In genomic region chr12:34399631-34400422, GRCh38 we compare ENCODE assay signal across 14 cellular contexts.
DNase-seq lines count a peak whose midpoint lies in the region; ATAC-seq, FAIRE-seq and TF ChIP-seq lines count a peak whose summit lies in the region.
"Had no signal": no experiment of that assay in that cellular context is flagged by ENCODE, and none has a peak within 500 bp of the region (broad histone marks: within the 10 kb centered on the region; RNA-seq: fewer than 3 reads in every experiment).

No MANE protein-coding gene starts in this region.

- H3K4me3 ChIP-seq in right lobe of liver = no peak overlapping the region
- no peak overlapping the region for H3K4me3 ChIP-seq in HepG2 (replicated peaks in 1 of 3; ENCODE audit: insufficient read depth in 1 of 3, low read depth in 2 of 3, low read length in 3 of 3)
- no peak overlapping the region for H3K4me3 ChIP-seq in colonic mucosa
- H3K4me3 ChIP-seq in vagina = no peak overlapping the region
- H3K4me3 ChIP-seq: BLaER1 treated with 17β-estradiol and CSF1 and Interleukin-3, amounts not matched to agents 10 nM and 100 nM; SJSA1 had no signal

- H2AFZ ChIP-seq in HepG2 (ENCODE audit: low read length) = no peak overlapping the region

- H3K36me3 ChIP-seq in right lobe of liver (no peaks in the 10 kb centered on the region), HepG2 (replicated peaks in 1 of 2; ENCODE audit: control insufficient read depth in 1 of 2, insufficient read depth in 2 of 2, low read length in 2 of 2) (no peaks in the 10 kb centered on the region), colonic mucosa (no peaks in the 10 kb centered on the region), vagina (no peaks in the 10 kb centered on the region)
- H3K36me3 ChIP-seq: BLaER1 treated with 17β-estradiol and CSF1 and Interleukin-3, amounts not matched to agents 10 nM and 100 nM; SJSA1 had no signal

- no peaks in the 10 kb centered on the region for H4K20me1 ChIP-seq in HepG2 (ENCODE audit: insufficient read depth, low read length)

- no peaks in the 10 kb centered on the region for H3K79me2 ChIP-seq in HepG2 (ENCODE audit: insufficient read depth, low read length)

- in situ Hi-C loops in HepG2 (cut with HindIII; ENCODE audit: extremely low pct_ligation_motif_present, low pct_unique_long_range_greater_than_20kb) = loop anchor here (25.0 kb wide), 1 partner anchor 187 kb away; no protein-coding TSS in a partner anchor

- no TSS peak for BruUV-seq in HepG2 (replicated peaks; lab: Mats Ljungman, UMichigan)

- TF ChIP-seq CTCF in right lobe of liver (IDR thresholded peaks at IDR 0.05) (no peak), HepG2 (CRISPR knock-in tag; IDR thresholded peaks at IDR 0.05) (no peak), colonic mucosa (IDR thresholded peaks at IDR 0.05) (no peak), vagina (IDR thresholded peaks at IDR 0.05) (no peak)

- no peak for TF ChIP-seq POLR2A in right lobe of liver (IDR thresholded peaks at IDR 0.05)
- TF ChIP-seq POLR2A in HepG2 (IDR thresholded peaks at IDR 0.05; ENCODE audit: insufficient read depth in 1 of 2, low read depth in 2 of 2, low read length in 2 of 2) = no peak
- TF ChIP-seq POLR2A in vagina (IDR thresholded peaks at IDR 0.05) = no peak

- POLR2A ChIA-PET in HepG2 (lab: Yijun Ruan, JAX) = no interaction called here

- ATAC-seq in right lobe of liver (no peak), HepG2 (no peak)

- no peak for TF ChIP-seq RAD21 in HepG2 (CRISPR knock-in tag; IDR thresholded peaks at IDR 0.05)

- H3K9ac ChIP-seq in HepG2 (ENCODE audit: insufficient read depth, low read depth, low read length) = no peak overlapping the region
- no peak overlapping the region for H3K9ac ChIP-seq in colonic mucosa (ENCODE audit: low read depth in 2 of 2, low read length in 2 of 2)
- H3K9ac ChIP-seq: BLaER1 treated with 17β-estradiol and CSF1 and Interleukin-3, amounts not matched to agents 10 nM and 100 nM had no signal

- FAIRE-seq in HepG2 (lab: Jason Lieb, UNC) = no peak
- FAIRE-seq: G401.6 had no signal

- no peaks in the 10 kb centered on the region for H3K4me1 ChIP-seq in right lobe of liver
- no peaks in the 10 kb centered on the region for H3K4me1 ChIP-seq in HepG2 (ENCODE audit: insufficient read depth, low read length)
- H3K4me1 ChIP-seq in colonic mucosa = no peaks in the 10 kb centered on the region
- H3K4me1 ChIP-seq in vagina = no peaks in the 10 kb centered on the region
- H3K4me1 ChIP-seq: SJSA1 had no signal

- 65% methylated on average over 7 of the region's 23 CpGs for WGBS in right lobe of liver (ENCODE audit: insufficient coverage, low coverage, low lambda C conversion rate, missing lambda C conversion rate)
- WGBS in HepG2 (ENCODE audit: low lambda C conversion rate) = 13% methylated on average over 4 of the region's 23 CpGs

- CTCF ChIA-PET in HepG2 (lab: Yijun Ruan, JAX; ENCODE audit: low intra/inter-chr PET ratio, low total read pairs) = no interaction called here

- H3K9me3 ChIP-seq in right lobe of liver (no peaks in the 10 kb centered on the region), HepG2 (ENCODE audit: low read length) (peaks cover 26% of the 10 kb centered on the region), colonic mucosa (no peaks in the 10 kb centered on the region), vagina (peaks cover 5% of the 10 kb centered on the region)

- H3K4me2 ChIP-seq in HepG2 (ENCODE audit: low read depth, low read length) = no peak overlapping the region

- TF ChIP-seq EP300 in HepG2 (IDR thresholded peaks at IDR 0.05; ENCODE audit: low read depth in 2 of 2, low read length in 2 of 2) (no peak), HepG2 (CRISPR knock-in tag; IDR thresholded peaks at IDR 0.05; ENCODE audit: borderline replicate concordance) (no peak)

- H3K27me3 ChIP-seq in right lobe of liver (no peaks in the 10 kb centered on the region), HepG2 (ENCODE audit: control insufficient read depth in 1 of 2, insufficient read depth in 2 of 2, low read length in 2 of 2) (peaks cover 1 to 4% of the 10 kb centered on the region in 2 experiments; a peak in 3 of 5 replicates), colonic mucosa (no peaks in the 10 kb centered on the region), vagina (no peaks in the 10 kb centered on the region)
- H3K27me3 ChIP-seq: SJSA1 had no signal

- DNase-seq in right lobe of liver (peak; percentile 11 to 31 (median 27)), HepG2 (ENCODE audit: low spot score) (no peak), colonic mucosa (peak; percentile 9), mucosa of gallbladder (ENCODE audit: low spot score) (peak; percentile 4), vagina (ENCODE audit: extremely low spot score in 2 of 2) (peak; percentile 56 to 91), OCI-M2 (lab: John Stamatoyannopoulos, UW; ENCODE audit: unreplicated experiment) (no peak), SHP77 (lab: John Stamatoyannopoulos, UW) (no peak), NCI-H1105 treated with DMSO at 0.1 percent for 48 hours (lab: John Stamatoyannopoulos, UW) (no peak)
- DNase-seq: amygdala, GOT3, NCI-H774 had no signal

- intact Hi-C loops in right lobe of liver (cut with DNase I) = no loop called here
- intact Hi-C loops in HepG2 (cut with micrococcal nuclease; ENCODE audit: unreplicated experiment) = no loop called here
- intact Hi-C loops in colonic mucosa (cut with DNase I) = no loop called here
- intact Hi-C loops in vagina (cut with DNase I) = loop anchor here (5.0 kb wide), 1 partner anchor 1233 kb away; no protein-coding TSS in a partner anchor

- H3K27ac ChIP-seq in right lobe of liver (no peak overlapping the region), HepG2 (ENCODE audit: extremely low read length, insufficient read depth, low read length) (no peak overlapping the region), colonic mucosa (no peak overlapping the region), vagina (no peak overlapping the region)
- H3K27ac ChIP-seq: BLaER1 treated with 17β-estradiol and CSF1 and Interleukin-3, amounts not matched to agents 10 nM and 100 nM; SJSA1 had no signal

TF ChIP-seq in HepG2, 621 proteins besides CTCF, POLR2A, EP300 and RAD21:
- TF ChIP-seq ATF7-NPFF (CRISPR knock-in tag; IDR thresholded peaks at IDR 0.05; ENCODE audit: low read depth) = no peak
- TF ChIP-seq MBD4 (IDR thresholded peaks at IDR 0.05; ENCODE audit: borderline replicate concordance, low read length) = no peak
- no peak for TF ChIP-seq SOX6 (IDR thresholded peaks at IDR 0.05)
- no peak for TF ChIP-seq SOX6 (CRISPR knock-in tag; IDR thresholded peaks at IDR 0.05)
- no peak for TF ChIP-seq ZC3H13 (CRISPR knock-in tag; IDR thresholded peaks at IDR 0.05)
- TF ChIP-seq KLF11 (CRISPR knock-in tag; IDR thresholded peaks at IDR 0.05) = no peak
- TF ChIP-seq ZNF282 (IDR thresholded peaks at IDR 0.05; ENCODE audit: partially characterized antibody) = no peak
- no peak for TF ChIP-seq NFYC (CRISPR knock-in tag; IDR thresholded peaks at IDR 0.05)
- TF ChIP-seq, protein P1, sequence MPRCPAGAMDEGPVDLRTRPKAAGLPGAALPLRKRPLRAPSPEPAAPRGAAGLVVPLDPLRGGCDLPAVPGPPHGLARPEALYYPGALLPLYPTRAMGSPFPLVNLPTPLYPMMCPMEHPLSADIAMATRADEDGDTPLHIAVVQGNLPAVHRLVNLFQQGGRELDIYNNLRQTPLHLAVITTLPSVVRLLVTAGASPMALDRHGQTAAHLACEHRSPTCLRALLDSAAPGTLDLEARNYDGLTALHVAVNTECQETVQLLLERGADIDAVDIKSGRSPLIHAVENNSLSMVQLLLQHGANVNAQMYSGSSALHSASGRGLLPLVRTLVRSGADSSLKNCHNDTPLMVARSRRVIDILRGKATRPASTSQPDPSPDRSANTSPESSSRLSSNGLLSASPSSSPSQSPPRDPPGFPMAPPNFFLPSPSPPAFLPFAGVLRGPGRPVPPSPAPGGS (CRISPR knock-in tag; IDR thresholded peaks at IDR 0.05) = no peak
- TF ChIP-seq ZBTB21 (CRISPR knock-in tag; IDR thresholded peaks at IDR 0.05) = no peak
- TF ChIP-seq BCL6 (CRISPR knock-in tag; IDR thresholded peaks at IDR 0.05) = no peak
- TF ChIP-seq ZNF780A (CRISPR knock-in tag; IDR thresholded peaks at IDR 0.05) = no peak
- TF ChIP-seq MED13 (CRISPR knock-in tag; IDR thresholded peaks at IDR 0.05) = no peak
- TF ChIP-seq ZNF75D (CRISPR knock-in tag; IDR thresholded peaks at IDR 0.05; ENCODE audit: borderline replicate concordance) = no peak
- no peak for TF ChIP-seq ZNF841 (CRISPR knock-in tag; IDR thresholded peaks at IDR 0.05; ENCODE audit: borderline replicate concordance)
- TF ChIP-seq, protein P2, sequence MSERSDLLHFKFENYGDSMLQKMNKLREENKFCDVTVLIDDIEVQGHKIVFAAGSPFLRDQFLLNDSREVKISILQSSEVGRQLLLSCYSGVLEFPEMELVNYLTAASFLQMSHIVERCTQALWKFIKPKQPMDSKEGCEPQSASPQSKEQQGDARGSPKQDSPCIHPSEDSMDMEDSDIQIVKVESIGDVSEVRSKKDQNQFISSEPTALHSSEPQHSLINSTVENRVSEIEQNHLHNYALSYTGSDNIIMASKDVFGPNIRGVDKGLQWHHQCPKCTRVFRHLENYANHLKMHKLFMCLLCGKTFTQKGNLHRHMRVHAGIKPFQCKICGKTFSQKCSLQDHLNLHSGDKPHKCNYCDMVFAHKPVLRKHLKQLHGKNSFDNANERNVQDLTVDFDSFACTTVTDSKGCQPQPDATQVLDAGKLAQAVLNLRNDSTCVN (CRISPR knock-in tag; IDR thresholded peaks at IDR 0.05; ENCODE audit: borderline replicate concordance) = no peak
TF ChIP-seq in HepG2: peak in this region for 0.

Comparison
In these comparisons a context has a peak if more than half of its experiments do, and no peak if none do; other contexts are left out.
1. DNase-seq: peak in right lobe of liver (3 of 3), colonic mucosa (single experiment), mucosa of gallbladder (single experiment) and vagina (2 of 2); none in HepG2 (single experiment), OCI-M2 (single experiment), SHP77 (0 of 2) and NCI-H1105 treated with DMSO at 0.1 percent for 48 hours (single experiment).